1 cellular context compared by ENCODE assay signal in the genomic region with DNA sequence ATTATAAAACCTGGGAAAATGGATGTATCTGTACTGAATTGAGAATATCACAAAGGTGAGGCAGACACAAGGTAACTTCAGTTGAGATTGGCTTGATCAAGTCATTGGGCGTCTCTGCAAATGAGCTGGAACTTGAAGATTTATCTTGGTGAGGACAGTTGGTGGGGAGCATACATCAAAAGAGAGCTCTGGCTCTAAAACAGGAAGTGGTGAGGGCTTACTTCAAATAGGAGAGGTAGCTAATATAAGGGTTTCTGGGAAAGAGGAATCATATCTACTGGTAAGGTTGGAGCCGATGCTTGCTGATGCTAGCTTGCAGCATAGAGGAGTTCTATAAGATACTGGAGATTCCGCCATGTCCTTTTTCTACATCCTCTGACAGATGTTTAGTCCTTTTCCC.
TF ChIP-seq lines count a peak whose summit lies in the region.

No MANE protein-coding gene starts in this region.

TF ChIP-seq in K562, 482 proteins besides CTCF, POLR2A, EP300 and RAD21 (continued from another document):
- TF ChIP-seq ESRRA (IDR thresholded peaks at IDR 0.05; ENCODE audit: borderline replicate concordance, low read depth) (no peak), SIRT6 (IDR thresholded peaks at IDR 0.05; ENCODE audit: low read depth, low read length) (no peak)
- TF ChIP-seq, protein P1, sequence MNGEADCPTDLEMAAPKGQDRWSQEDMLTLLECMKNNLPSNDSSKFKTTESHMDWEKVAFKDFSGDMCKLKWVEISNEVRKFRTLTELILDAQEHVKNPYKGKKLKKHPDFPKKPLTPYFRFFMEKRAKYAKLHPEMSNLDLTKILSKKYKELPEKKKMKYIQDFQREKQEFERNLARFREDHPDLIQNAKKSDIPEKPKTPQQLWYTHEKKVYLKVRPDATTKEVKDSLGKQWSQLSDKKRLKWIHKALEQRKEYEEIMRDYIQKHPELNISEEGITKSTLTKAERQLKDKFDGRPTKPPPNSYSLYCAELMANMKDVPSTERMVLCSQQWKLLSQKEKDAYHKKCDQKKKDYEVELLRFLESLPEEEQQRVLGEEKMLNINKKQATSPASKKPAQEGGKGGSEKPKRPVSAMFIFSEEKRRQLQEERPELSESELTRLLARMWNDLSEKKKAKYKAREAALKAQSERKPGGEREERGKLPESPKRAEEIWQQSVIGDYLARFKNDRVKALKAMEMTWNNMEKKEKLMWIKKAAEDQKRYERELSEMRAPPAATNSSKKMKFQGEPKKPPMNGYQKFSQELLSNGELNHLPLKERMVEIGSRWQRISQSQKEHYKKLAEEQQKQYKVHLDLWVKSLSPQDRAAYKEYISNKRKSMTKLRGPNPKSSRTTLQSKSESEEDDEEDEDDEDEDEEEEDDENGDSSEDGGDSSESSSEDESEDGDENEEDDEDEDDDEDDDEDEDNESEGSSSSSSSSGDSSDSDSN (IDR thresholded peaks at IDR 0.05; ENCODE audit: borderline replicate concordance in 1 of 2, low read depth in 2 of 2, low read length in 2 of 2): no peak
